In the genomic region with DNA sequence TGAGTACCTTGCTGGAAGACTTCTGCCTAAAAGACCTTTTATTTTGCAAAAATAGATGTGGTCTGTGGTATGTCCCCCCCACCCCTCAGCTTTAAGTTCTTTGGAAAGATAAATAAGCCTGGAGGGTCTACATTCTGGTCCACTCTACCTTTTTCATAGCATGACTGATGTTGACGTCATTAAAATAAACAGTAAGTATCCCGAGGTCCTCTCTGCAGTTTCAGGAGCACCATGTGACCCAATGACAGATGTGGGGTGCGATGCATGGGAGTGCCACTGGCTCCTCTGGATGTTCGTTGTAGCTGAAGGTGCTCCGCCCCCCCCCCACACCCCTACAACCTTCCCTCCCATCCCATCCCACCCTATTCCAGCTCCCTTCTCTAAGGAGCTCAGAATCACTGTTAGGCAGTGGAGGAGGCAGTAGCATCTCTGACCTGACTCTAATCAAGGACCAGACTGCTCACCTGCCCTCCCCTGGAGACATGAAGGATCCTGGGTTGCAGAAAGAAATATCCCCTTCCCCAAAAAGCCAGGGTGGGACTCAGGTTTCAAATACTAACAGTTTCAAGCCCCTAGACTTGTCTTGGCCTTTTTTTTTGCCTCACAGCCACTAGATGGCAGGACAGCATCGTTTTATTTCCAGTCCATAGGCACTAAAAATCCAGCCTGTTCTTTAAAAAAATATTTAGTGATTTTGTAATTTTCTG, we compare ENCODE assay signal across 9 cellular contexts. TPM values are rescaled to one million over a fixed set of nuclear protein-coding genes. Genes with fewer than 3 reads are reported as not detected.
DNase-seq lines count a peak whose midpoint lies in the region; ATAC-seq and TF ChIP-seq lines count a peak whose summit lies in the region.
"Had no signal": no experiment of that assay in that cellular context is flagged by ENCODE, and none has a peak within 500 bp of the region (broad histone marks: within the 10 kb centered on the region; RNA-seq: fewer than 3 reads in every experiment).

No MANE protein-coding gene starts in this region.

- H3K79me2 ChIP-seq in PC-3 (ENCODE audit: low read length), result no peaks in the 10 kb centered on the region

- CTCF ChIA-PET in PC-3 (lab: Charles Lee), result interaction anchor here (0.5 to 0.9 kb wide), 3 partner anchors 12 to 398 kb away, joined by 3 to 6 read pairs (median 3); no protein-coding TSS in a partner anchor

- no peak overlapping the region for H3K4me3 ChIP-seq in PC-3 (ENCODE audit: low read length)

- DNase-seq in Caki2 (ENCODE audit: low read depth) (peak; percentile 14), GM20000 (ENCODE audit: low spot score) (peak; percentile 25), PC-3 (peak; percentile 51), midbrain (lab: John Stamatoyannopoulos, UW) (peak; percentile 56)
- DNase-seq in effector memory CD8-positive, alpha-beta T cell, result peak in 2 of 3 experiments; percentile 10 to 16
- no peak for DNase-seq in activated naive CD4-positive, alpha-beta T cell (lab: John Stamatoyannopoulos, UW)

- no peak overlapping the region for H3K27ac Mint-ChIP-seq in effector memory CD8-positive, alpha-beta T cell
- H3K27ac Mint-ChIP-seq: T-cell had no signal

- H3K4me2 ChIP-seq in PC-3 (ENCODE audit: low read length), result no peak overlapping the region

- H2AFZ ChIP-seq in PC-3 (ENCODE audit: low read length), result no peak overlapping the region

- no peaks in the 10 kb centered on the region for H3K9me3 Mint-ChIP-seq in effector memory CD8-positive, alpha-beta T cell
- H3K9me3 Mint-ChIP-seq: T-cell had no signal

- TF ChIP-seq CTCF in GM20000 (IDR thresholded peaks at IDR 0.05; ENCODE audit: extremely low read depth, missing control alignments) (peak; percentile 37), PC-3 (conservative IDR thresholded peaks at IDR 0.05; ENCODE audit: low read depth, low read length) (peak; percentile 73)

- H3K36me3 Mint-ChIP-seq in effector memory CD8-positive, alpha-beta T cell (ENCODE audit: insufficient read depth), result peaks cover 20% of the 10 kb centered on the region

- no TSS peak for BruUV-seq in PC-3 (replicated peaks; lab: Mats Ljungman, UMichigan)

- no peaks in the 10 kb centered on the region for H3K27me3 ChIP-seq in PC-3 (ENCODE audit: low read length)

- H3K4me1 Mint-ChIP-seq in effector memory CD8-positive, alpha-beta T cell (ENCODE audit: low read depth in 2 of 2), result peaks cover 19 to 30% of the 10 kb centered on the region in 2 donors

- H4K20me1 ChIP-seq in PC-3 (ENCODE audit: low read length), result no peaks in the 10 kb centered on the region

- no peaks in the 10 kb centered on the region for H3F3A ChIP-seq in PC-3 (ENCODE audit: low read length, unreplicated experiment)

- ATAC-seq in PC-3, result peak; percentile 73
- ATAC-seq in effector memory CD8-positive, alpha-beta T cell (replicated peaks), result no peak
- no peak for ATAC-seq in GM19324 (IDR thresholded peaks at IDR 0.05; ENCODE audit: low FRiP score, unreplicated experiment)
- no peak for ATAC-seq in HG03097 (IDR thresholded peaks at IDR 0.05; ENCODE audit: low FRiP score, unreplicated experiment)
- ATAC-seq: T-cell had no signal

- H3K9ac ChIP-seq in PC-3 (ENCODE audit: low read length), result no peak overlapping the region

- H3K4me1 ChIP-seq in PC-3 (ENCODE audit: insufficient read depth, low read length), result peaks cover 8% of the 10 kb centered on the region; the same call in 1 of the 2 replicates

- H3K36me3 ChIP-seq in PC-3 (ENCODE audit: low read depth, low read length), result no peaks in the 10 kb centered on the region

- in situ Hi-C loops in Caki2 (cut with HindIII; ENCODE audit: low pct_unique_long_range_greater_than_20kb, low sequenced_read_pairs), result no loop called here

- no peak overlapping the region for H3K4me3 Mint-ChIP-seq in effector memory CD8-positive, alpha-beta T cell
- H3K4me3 Mint-ChIP-seq: T-cell had no signal

- intact Hi-C loops in PC-3 (cut with micrococcal nuclease), result loop anchor here (1.0 to 5.0 kb wide), 3 partner anchors 95 to 399 kb away; a partner anchor contains a TSS

- POLR2A ChIA-PET in PC-3 (lab: Charles Lee; ENCODE audit: unreplicated experiment), result no interaction called here

- no peak overlapping the region for H3K27ac ChIP-seq in PC-3 (ENCODE audit: low read length)

- H3K9me3 ChIP-seq in PC-3 (ENCODE audit: low read length), result no peaks in the 10 kb centered on the region

- H3K27me3 Mint-ChIP-seq in effector memory CD8-positive, alpha-beta T cell, result no peaks in the 10 kb centered on the region
- H3K27me3 Mint-ChIP-seq: T-cell had no signal

- no peaks in the 10 kb centered on the region for H3K9me2 ChIP-seq in PC-3 (replicated peaks; ENCODE audit: low read length)

RNA-seq across cellular contexts. Expression of a gene that starts 25.1 kb away (rescaled TPM):
- 26.1 and 39.6 TPM in 2 replicates for total RNA-seq in Caki2 (2014; rRNA removed; shearing (Covaris generic); ENCODE audit: low replicate concordance)
- total RNA-seq in PC-3 (2014; rRNA removed), result 13.2 and 13.7 TPM in 2 replicates

RNA-seq across cellular contexts. Expression of a gene that starts 40.9 kb away (rescaled TPM):
- not detected in 2 replicates for total RNA-seq in Caki2 (2014; rRNA removed; shearing (Covaris generic); ENCODE audit: low replicate concordance)
- total RNA-seq in PC-3 (2014; rRNA removed), result not detected in 2 replicates
- total RNA-seq: T-cell had no signal

RNA-seq across cellular contexts. Expression of a gene that starts 46.7 kb away (rescaled TPM):
- total RNA-seq in Caki2 (2014; rRNA removed; shearing (Covaris generic); ENCODE audit: low replicate concordance), result not detected in 2 replicates
- not detected in 2 replicates for total RNA-seq in PC-3 (2014; rRNA removed)
- total RNA-seq: T-cell had no signal

Comparison
In these comparisons a context has a peak if more than half of its experiments do, and no peak if none do; other contexts are left out.
1. DNase-seq: peak in Caki2 (single experiment), GM20000 (single experiment), PC-3 (single experiment), effector memory CD8-positive, alpha-beta T cell (2 of 3) and midbrain (single experiment); none in activated naive CD4-positive, alpha-beta T cell (0 of 4).